In genomic region chr1:226937940-226938725, GRCh38 we compare ENCODE assay signal across 8 cellular contexts. TPM values are rescaled to one million over a fixed set of nuclear protein-coding genes. Genes with fewer than 3 reads are reported as not detected.
DNase-seq lines count a peak whose midpoint lies in the region; ATAC-seq, FAIRE-seq and TF ChIP-seq lines count a peak whose summit lies in the region.
"Had no signal": no experiment of that assay in that cellular context is flagged by ENCODE, and none has a peak within 500 bp of the region (broad histone marks: within the 10 kb centered on the region; RNA-seq: fewer than 3 reads in every experiment).

No MANE protein-coding gene starts in this region.

- DNase-seq in HCT116 (ENCODE audit: low read depth, low spot score) (no peak), SK-N-MC (ENCODE audit: low read depth, low spot score) (no peak), small intestine (peak; percentile 83), NCI-H146 treated with DMSO at 0.1 percent for 48 hours (lab: John Stamatoyannopoulos, UW; ENCODE audit: unreplicated experiment) (no peak), kidney glomerular epithelial cell (lab: John Stamatoyannopoulos, UW) (no peak)
- DNase-seq: NCI-H1092 had no signal

- ATAC-seq in HCT116 (no peak), gastroesophageal sphincter (no peak), HG02981 (IDR thresholded peaks at IDR 0.05; ENCODE audit: unreplicated experiment) (no peak)

- no TSS peak for BruUV-seq in HCT116 (replicated peaks; lab: Mats Ljungman, UMichigan)

- H3K36me3 ChIP-seq in HCT116 (ENCODE audit: control insufficient read depth in 1 of 2, insufficient read depth in 2 of 2, low read length in 2 of 2), result no peaks in the 10 kb centered on the region
- no peaks in the 10 kb centered on the region for H3K36me3 ChIP-seq in SK-N-MC (ENCODE audit: insufficient read depth, low read length)
- no peaks in the 10 kb centered on the region for H3K36me3 ChIP-seq in gastroesophageal sphincter
- H3K36me3 ChIP-seq in small intestine (ENCODE audit: control insufficient read depth in 2 of 2, insufficient read depth in 2 of 2, low read length in 2 of 2), result no peaks in the 10 kb centered on the region

- RAD21 ChIA-PET in HCT116 (lab: Charles Lee; ENCODE audit: low non-redundant PET in 1 of 2, low total read pairs in 2 of 2, uncharacterized antibody in 2 of 2, unreplicated experiment in 2 of 2), result no interaction called here

- no peaks in the 10 kb centered on the region for H3K9me2 ChIP-seq in HCT116 (ENCODE audit: insufficient read depth)

- H3K79me2 ChIP-seq in HCT116 (ENCODE audit: insufficient read depth, low read length), result peaks cover 12% of the 10 kb centered on the region; the same call in 1 of the 2 replicates

- H3K27me3 ChIP-seq in HCT116 (ENCODE audit: insufficient read depth, low read length) (no peaks in the 10 kb centered on the region), gastroesophageal sphincter (no peaks in the 10 kb centered on the region), small intestine (ENCODE audit: control insufficient read depth in 2 of 2, insufficient read depth in 2 of 2, low read length in 2 of 2) (no peaks in the 10 kb centered on the region)

- CTCF ChIA-PET in HCT116 (lab: Charles Lee), result no interaction called here

- H3K9ac ChIP-seq in HCT116 (ENCODE audit: low read length) (no peak overlapping the region), SK-N-MC (ENCODE audit: insufficient read length) (peak overlapping the region; percentile 85)

- H3K4me3 ChIP-seq in HCT116 (replicated peaks in 1 of 2; ENCODE audit: low read depth in 1 of 2, low read length in 2 of 2), result no peak overlapping the region
- peak overlapping the region; percentile 85 for H3K4me3 ChIP-seq in SK-N-MC
- no peak overlapping the region for H3K4me3 ChIP-seq in gastroesophageal sphincter
- H3K4me3 ChIP-seq in small intestine (ENCODE audit: low read depth in 1 of 2, low read length in 2 of 2), result no peak overlapping the region

- no peak overlapping the region for H2AFZ ChIP-seq in HCT116 (ENCODE audit: low read depth, low read length, poor library complexity, severe bottlenecking)

- H3K27ac ChIP-seq in HCT116 (ENCODE audit: low read depth, low read length), result peak overlapping the region; percentile 87; the same call in 1 of the 2 replicates
- peak overlapping the region; percentile 83; the same call in 1 of the 2 replicates for H3K27ac ChIP-seq in SK-N-MC
- H3K27ac ChIP-seq in gastroesophageal sphincter, result peak overlapping the region; percentile 96 to 99 (median 98)
- peak overlapping the region; percentile 17 to 85 for H3K27ac ChIP-seq in small intestine (ENCODE audit: low read depth in 1 of 2, low read length in 1 of 2)

- no peaks in the 10 kb centered on the region for H4K20me1 ChIP-seq in HCT116 (ENCODE audit: insufficient read depth)

- POLR2A ChIA-PET in HCT116 (lab: Charles Lee), result no interaction called here

- no peak for TF ChIP-seq POLR2A in HCT116 (IDR thresholded peaks at IDR 0.05; ENCODE audit: borderline replicate concordance, extremely low read depth, insufficient read depth, insufficient read length)
- TF ChIP-seq POLR2A in gastroesophageal sphincter (IDR thresholded peaks at IDR 0.05), result no peak

- peak overlapping the region; percentile 96 for H3K4me2 ChIP-seq in HCT116 (ENCODE audit: low read length)

- intact Hi-C loops in HCT116 (cut with micrococcal nuclease), result loop anchor here (10.0 kb wide), 1 partner anchor 303 kb away; no protein-coding TSS in a partner anchor

- 87 to 93% methylated on average over 5 to 6 of the region's 10 CpGs for WGBS in gastroesophageal sphincter (ENCODE audit: low coverage in 1 of 2), 2 donors
- 52 to 76% (median 64%) methylated on average over 10 of the region's 10 CpGs for WGBS in small intestine, 3 donors

- TF ChIP-seq EP300 in gastroesophageal sphincter (IDR thresholded peaks at IDR 0.05), result no peak

- TF ChIP-seq RAD21 in HCT116 (IDR thresholded peaks at IDR 0.05; ENCODE audit: low read depth), result no peak

- TF ChIP-seq CTCF in HCT116 (IDR thresholded peaks at IDR 0.05 in 2 of 3, conservative IDR thresholded peaks at IDR 0.05 in 1 of 3; ENCODE audit: borderline replicate concordance in 1 of 3, insufficient read depth in 1 of 3, low read depth in 2 of 3, low read length in 2 of 3), result no peak
- no peak for TF ChIP-seq CTCF in gastroesophageal sphincter (IDR thresholded peaks at IDR 0.05)

- FAIRE-seq in small intestine (lab: Jason Lieb, UNC), result no peak

- H3K9me3 ChIP-seq in HCT116 (ENCODE audit: control insufficient read depth in 1 of 2, insufficient read depth in 1 of 2, low read depth in 1 of 2, low read length in 2 of 2) (0 out of 4 replicates have a peak, but pooled peaks cover 0 to 5% of the 10 kb centered on the region in 2 experiments), SK-N-MC (ENCODE audit: low read depth, low read length) (peaks cover 5% of the 10 kb centered on the region; the same call in 1 of the 2 replicates), gastroesophageal sphincter (peaks cover 0 to 11% (median 0%) of the 10 kb centered on the region in 3 donors), small intestine (ENCODE audit: control insufficient read depth, low read depth) (no peaks in the 10 kb centered on the region)

- peaks cover 5 to 29% of the 10 kb centered on the region in 2 experiments for H3K4me1 ChIP-seq in HCT116 (ENCODE audit: control insufficient read depth in 1 of 2, insufficient read depth in 2 of 2, low read length in 2 of 2)
- H3K4me1 ChIP-seq in gastroesophageal sphincter, result peaks cover 6 to 40% (median 25%) of the 10 kb centered on the region in 3 donors
- H3K4me1 ChIP-seq in small intestine (ENCODE audit: control insufficient read depth in 2 of 2, insufficient read depth in 1 of 2, low read depth in 1 of 2, low read length in 1 of 2), result peaks cover 4 to 13% of the 10 kb centered on the region in 2 donors

TF ChIP-seq in HCT116, 20 proteins besides CTCF, POLR2A, EP300 and RAD21 (continues in another document):
- TF ChIP-seq ZBTB33 (IDR thresholded peaks at IDR 0.05; ENCODE audit: extremely low read depth, insufficient replicate concordance, low read length) (no peak), TCF7L2 (IDR thresholded peaks at IDR 0.05; ENCODE audit: borderline replicate concordance, extremely low read depth, insufficient read depth, insufficient read length) (no peak), CBX3 (IDR thresholded peaks at IDR 0.05; ENCODE audit: low read depth) (no peak), SIN3A (IDR thresholded peaks at IDR 0.05; ENCODE audit: low read depth) (no peak), ZNF274 (IDR thresholded peaks at IDR 0.05; ENCODE audit: low read depth, low read length) (no peak), JUND (IDR thresholded peaks at IDR 0.05) (no peak), SRF (IDR thresholded peaks at IDR 0.05; ENCODE audit: low read depth) (no peak), REST (IDR thresholded peaks at IDR 0.05; ENCODE audit: low read depth) (no peak), ELF1 (IDR thresholded peaks at IDR 0.05; ENCODE audit: borderline replicate concordance, low read depth) (no peak), EZH2phosphoT487 (IDR thresholded peaks at IDR 0.05; ENCODE audit: borderline replicate concordance) (no peak), FOSL1 (IDR thresholded peaks at IDR 0.05; ENCODE audit: low read depth) (no peak), SP1 (IDR thresholded peaks at IDR 0.05; ENCODE audit: low read depth) (no peak), YY1 (IDR thresholded peaks at IDR 0.05; ENCODE audit: extremely low read depth, insufficient replicate concordance, low read depth, low read length) (no peak), POLR2AphosphoS5 (IDR thresholded peaks at IDR 0.05; ENCODE audit: low read depth, low read length) (no peak), EGR1 (IDR thresholded peaks at IDR 0.05; ENCODE audit: low read depth) (no peak)

RNA-seq across cellular contexts. Expression of gene COQ8A, which starts 2.0 kb away (rescaled TPM):
- 35.3 TPM for total RNA-seq in HCT116 (2021; ENCODE audit: unreplicated experiment)
- 39.0 and 40.2 TPM in 2 replicates for polyA plus RNA-seq in HCT116 (2012)
- 10 to 100 TPM; 53.2 to 94.0 (median 80.8) TPM for total RNA-seq in gastroesophageal sphincter
- 10 to 100 TPM; 35.7 to 52.6 (median 50.4) TPM for polyA plus RNA-seq in small intestine
